Comparison of ENCODE assay signal across 8 cellular contexts in the genomic region with DNA sequence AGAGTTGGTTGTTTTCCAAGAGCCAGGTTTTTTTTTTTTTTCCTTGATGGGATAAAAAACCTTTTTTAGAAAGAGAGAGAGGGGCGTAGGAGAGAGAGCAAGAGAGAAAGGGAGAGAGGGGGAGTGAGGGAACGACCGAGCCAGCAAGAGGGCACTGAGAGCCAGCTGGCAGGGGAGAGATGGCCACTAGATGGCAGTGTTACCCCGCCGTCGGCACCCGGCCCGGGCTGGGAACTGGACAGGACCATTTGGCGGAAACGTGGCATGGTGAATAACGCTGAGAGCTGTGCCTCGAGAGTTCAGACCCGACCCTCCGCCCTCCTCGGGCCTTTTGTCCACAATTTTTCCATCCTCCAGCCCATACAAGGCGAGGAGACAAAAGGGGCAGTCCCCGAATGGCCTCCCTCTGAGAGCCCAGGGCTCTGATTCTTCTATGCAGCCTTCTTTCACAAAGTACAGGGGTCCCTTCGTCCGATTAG.
DNase-seq lines count a peak whose midpoint lies in the region; FAIRE-seq and TF ChIP-seq lines count a peak whose summit lies in the region.

No MANE protein-coding gene starts in this region.

- H3K36me3 ChIP-seq in GM23248 (ENCODE audit: low read depth) (no peaks in the 10 kb centered on the region), KMS-11 (ENCODE audit: insufficient read depth) (no peaks in the 10 kb centered on the region), neural progenitor cell (no peaks in the 10 kb centered on the region), stomach (no peaks in the 10 kb centered on the region)

- no peaks in the 10 kb centered on the region for H3K9me3 ChIP-seq in GM23248 (ENCODE audit: low read depth)
- no peaks in the 10 kb centered on the region for H3K9me3 ChIP-seq in neural progenitor cell (ENCODE audit: low read depth)
- no peaks in the 10 kb centered on the region for H3K9me3 ChIP-seq in stomach

- H3K4me2 ChIP-seq in GM23248 (ENCODE audit: unreplicated experiment), result peak overlapping the region; percentile 91
- H3K4me2 ChIP-seq in KMS-11, result peak overlapping the region; percentile 88
- peak overlapping the region; percentile 63 for H3K4me2 ChIP-seq in neural progenitor cell

- H3K27me3 ChIP-seq in GM23248 (replicated peaks; ENCODE audit: insufficient read depth) (no peaks in the 10 kb centered on the region), KMS-11 (ENCODE audit: insufficient read depth, low read depth) (no peaks in the 10 kb centered on the region), neural progenitor cell (no peaks in the 10 kb centered on the region), stomach (no peaks in the 10 kb centered on the region)

- no peaks in the 10 kb centered on the region for H3K27me3 Mint-ChIP-seq in activated T-helper 2 cell treated with anti-CD3 and anti-CD28 coated beads, Interferon-gamma antibody, Interleukin-2, Interleukin-4, amounts not matched to agents 10 μg/mL and 5 μg/mL and 100 μg/mL, durations not matched to agents 14 hours and 24 hours and 36 hours (ENCODE audit: low read depth)
- H3K27me3 Mint-ChIP-seq in neural progenitor cell (ENCODE audit: insufficient read depth, low read depth), result peaks cover 4% of the 10 kb centered on the region

- H3K9me3 Mint-ChIP-seq in activated T-helper 2 cell treated with anti-CD3 and anti-CD28 coated beads, Interferon-gamma antibody, Interleukin-2, Interleukin-4, amounts not matched to agents 10 μg/mL and 5 μg/mL and 100 μg/mL, durations not matched to agents 14 hours and 24 hours and 36 hours, result no peaks in the 10 kb centered on the region
- no peaks in the 10 kb centered on the region for H3K9me3 Mint-ChIP-seq in neural progenitor cell

- DNase-seq in EH (ENCODE audit: low read depth), result peak; percentile 78
- peak; percentile 88 for DNase-seq in GM23248
- DNase-seq in RCC 7860 (ENCODE audit: low spot score), result peak; percentile 59
- peak; percentile 45 for DNase-seq in activated T-helper 2 cell treated with anti-CD3 and anti-CD28 coated beads, Interferon-gamma antibody, Interleukin-2, Interleukin-4, amounts not matched to agents 10 μg/mL and 5 μg/mL and 100 μg/mL, durations not matched to agents 14 hours and 24 hours and 36 hours (ENCODE audit: low spot score)
- DNase-seq in fibroblast of villous mesenchyme (ENCODE audit: low read depth), result peak; percentile 73
- DNase-seq in neural progenitor cell (ENCODE audit: low spot score), result peak; percentile 96
- peak; percentile 86 for DNase-seq in stomach

- peak overlapping the region; percentile 67 for H3K4me3 ChIP-seq in GM23248
- no peak overlapping the region for H3K4me3 ChIP-seq in KMS-11 (IDR thresholded peaks at IDR 0.05; ENCODE audit: insufficient read depth, low read depth, low read length)
- peak overlapping the region; percentile 43 for H3K4me3 ChIP-seq in fibroblast of villous mesenchyme (ENCODE audit: low read depth, low read length)
- H3K4me3 ChIP-seq in neural progenitor cell, result peak overlapping the region; percentile 12
- peak overlapping the region; percentile 21 to 38 (median 28) for H3K4me3 ChIP-seq in stomach

- no peak overlapping the region for H3K27ac Mint-ChIP-seq in activated T-helper 2 cell treated with anti-CD3 and anti-CD28 coated beads, Interferon-gamma antibody, Interleukin-2, Interleukin-4, amounts not matched to agents 10 μg/mL and 5 μg/mL and 100 μg/mL, durations not matched to agents 14 hours and 24 hours and 36 hours
- peak overlapping the region; percentile 98 for H3K27ac Mint-ChIP-seq in neural progenitor cell

- no peak for TF ChIP-seq EP300 in stomach (IDR thresholded peaks at IDR 0.05)

- no peak for FAIRE-seq in RCC 7860 (lab: Jason Lieb, UNC)

- H3K9me2 ChIP-seq in GM23248 (ENCODE audit: insufficient read depth), result no peaks in the 10 kb centered on the region

- H3K79me2 ChIP-seq in GM23248 (ENCODE audit: insufficient read depth) (no peaks in the 10 kb centered on the region), KMS-11 (ENCODE audit: insufficient read depth, low read depth) (no peaks in the 10 kb centered on the region), neural progenitor cell (ENCODE audit: low read depth) (no peaks in the 10 kb centered on the region)

- intact Hi-C loops in activated T-helper 2 cell treated with anti-CD3 and anti-CD28 coated beads, Interferon-gamma antibody, Interleukin-2, Interleukin-4, amounts not matched to agents 10 μg/mL and 5 μg/mL and 100 μg/mL, durations not matched to agents 14 hours and 24 hours and 36 hours (cut with micrococcal nuclease), result loop anchor here (2.0 kb wide), 1 partner anchor 689 kb away; no protein-coding TSS in a partner anchor
- intact Hi-C loops in stomach (cut with DNase I; ENCODE audit: low total_unique reads), result no loop called here

- H3K9ac ChIP-seq in GM23248, result peak overlapping the region; percentile 72
- peak overlapping the region; percentile 37; the same call in 1 of the 2 replicates for H3K9ac ChIP-seq in KMS-11
- no peak overlapping the region for H3K9ac ChIP-seq in neural progenitor cell

- in situ Hi-C loops in GM23248 (cut with MboI), result no loop called here

- no peaks in the 10 kb centered on the region for H3K4me1 Mint-ChIP-seq in activated T-helper 2 cell treated with anti-CD3 and anti-CD28 coated beads, Interferon-gamma antibody, Interleukin-2, Interleukin-4, amounts not matched to agents 10 μg/mL and 5 μg/mL and 100 μg/mL, durations not matched to agents 14 hours and 24 hours and 36 hours (ENCODE audit: low read depth)
- H3K4me1 Mint-ChIP-seq in neural progenitor cell, result peaks cover 44% of the 10 kb centered on the region

- H3F3A ChIP-seq in GM23248 (ENCODE audit: insufficient read depth) (no peaks in the 10 kb centered on the region), neural progenitor cell (ENCODE audit: low read depth) (peaks cover 9% of the 10 kb centered on the region)

- no peak overlapping the region for H3K4me3 Mint-ChIP-seq in activated T-helper 2 cell treated with anti-CD3 and anti-CD28 coated beads, Interferon-gamma antibody, Interleukin-2, Interleukin-4, amounts not matched to agents 10 μg/mL and 5 μg/mL and 100 μg/mL, durations not matched to agents 14 hours and 24 hours and 36 hours (ENCODE audit: low read depth)
- peak overlapping the region; percentile 27 for H3K4me3 Mint-ChIP-seq in neural progenitor cell

- H2AFZ ChIP-seq in GM23248 (peak overlapping the region; percentile 94), KMS-11 (ENCODE audit: low read depth) (peak overlapping the region; percentile 96), neural progenitor cell (replicated peaks) (no peak overlapping the region)

- TF ChIP-seq CTCF in KMS-11 (conservative IDR thresholded peaks at IDR 0.05; ENCODE audit: low read depth, low read length) (peak; percentile 91), fibroblast of villous mesenchyme (IDR thresholded peaks at IDR 0.05; ENCODE audit: insufficient read depth, low read depth, low read length) (peak; percentile 98), neural progenitor cell (IDR thresholded peaks at IDR 0.05) (peak; percentile 91), stomach (IDR thresholded peaks at IDR 0.05) (peak in 5 of 7 experiments; percentile 76 to 89 (median 81))

- WGBS in GM23248 (ENCODE audit: low coverage in 1 of 2, low lambda C conversion rate in 2 of 2, missing lambda C conversion rate in 2 of 2), 2 experiments, result 3 to 5% methylated on average over 19 of the region's 19 CpGs
- 1 to 3% (median 2%) methylated on average over 19 of the region's 19 CpGs for WGBS in stomach, 5 donors

- H3K4me1 ChIP-seq in GM23248 (ENCODE audit: insufficient read depth) (peaks cover 4% of the 10 kb centered on the region; the same call in 1 of the 2 replicates), KMS-11 (ENCODE audit: low read depth, poor library complexity, severe bottlenecking) (peaks cover 12% of the 10 kb centered on the region), neural progenitor cell (peaks cover 27% of the 10 kb centered on the region), stomach (peaks cover 0 to 15% (median 13%) of the 10 kb centered on the region in 4 donors)

- no peak for TF ChIP-seq POLR2A in stomach (IDR thresholded peaks at IDR 0.05)

- no peak overlapping the region for H3K27ac ChIP-seq in GM23248
- H3K27ac ChIP-seq in KMS-11, result no peak overlapping the region
- H3K27ac ChIP-seq in neural progenitor cell, result peak overlapping the region; percentile 73
- no peak overlapping the region for H3K27ac ChIP-seq in stomach

- H3K36me3 Mint-ChIP-seq in activated T-helper 2 cell treated with anti-CD3 and anti-CD28 coated beads, Interferon-gamma antibody, Interleukin-2, Interleukin-4, amounts not matched to agents 10 μg/mL and 5 μg/mL and 100 μg/mL, durations not matched to agents 14 hours and 24 hours and 36 hours (ENCODE audit: low read depth), result no peaks in the 10 kb centered on the region
- no peaks in the 10 kb centered on the region for H3K36me3 Mint-ChIP-seq in neural progenitor cell

- H4K20me1 ChIP-seq in GM23248 (ENCODE audit: insufficient read depth), result no peaks in the 10 kb centered on the region
- H4K20me1 ChIP-seq in KMS-11 (ENCODE audit: insufficient read depth), result no peaks in the 10 kb centered on the region
- H4K20me1 ChIP-seq in neural progenitor cell (ENCODE audit: low read depth), result no peaks in the 10 kb centered on the region

Comparison
In these comparisons a context has a peak if more than half of its experiments do, and no peak if none do; other contexts are left out.
1. DNase-seq: peak in every context shown above with its lines; median percentile 96 in neural progenitor cell; 88 in GM23248; 86 in stomach; 78 in EH; 73 in fibroblast of villous mesenchyme; 59 in RCC 7860; 45 in activated T-helper 2 cell treated with anti-CD3 and anti-CD28 coated beads, Interferon-gamma antibody, Interleukin-2, Interleukin-4, amounts not matched to agents 10 μg/mL and 5 μg/mL and 100 μg/mL, durations not matched to agents 14 hours and 24 hours and 36 hours.